Comparison of ENCODE assay signal across 8 cellular contexts in the genomic region with DNA sequence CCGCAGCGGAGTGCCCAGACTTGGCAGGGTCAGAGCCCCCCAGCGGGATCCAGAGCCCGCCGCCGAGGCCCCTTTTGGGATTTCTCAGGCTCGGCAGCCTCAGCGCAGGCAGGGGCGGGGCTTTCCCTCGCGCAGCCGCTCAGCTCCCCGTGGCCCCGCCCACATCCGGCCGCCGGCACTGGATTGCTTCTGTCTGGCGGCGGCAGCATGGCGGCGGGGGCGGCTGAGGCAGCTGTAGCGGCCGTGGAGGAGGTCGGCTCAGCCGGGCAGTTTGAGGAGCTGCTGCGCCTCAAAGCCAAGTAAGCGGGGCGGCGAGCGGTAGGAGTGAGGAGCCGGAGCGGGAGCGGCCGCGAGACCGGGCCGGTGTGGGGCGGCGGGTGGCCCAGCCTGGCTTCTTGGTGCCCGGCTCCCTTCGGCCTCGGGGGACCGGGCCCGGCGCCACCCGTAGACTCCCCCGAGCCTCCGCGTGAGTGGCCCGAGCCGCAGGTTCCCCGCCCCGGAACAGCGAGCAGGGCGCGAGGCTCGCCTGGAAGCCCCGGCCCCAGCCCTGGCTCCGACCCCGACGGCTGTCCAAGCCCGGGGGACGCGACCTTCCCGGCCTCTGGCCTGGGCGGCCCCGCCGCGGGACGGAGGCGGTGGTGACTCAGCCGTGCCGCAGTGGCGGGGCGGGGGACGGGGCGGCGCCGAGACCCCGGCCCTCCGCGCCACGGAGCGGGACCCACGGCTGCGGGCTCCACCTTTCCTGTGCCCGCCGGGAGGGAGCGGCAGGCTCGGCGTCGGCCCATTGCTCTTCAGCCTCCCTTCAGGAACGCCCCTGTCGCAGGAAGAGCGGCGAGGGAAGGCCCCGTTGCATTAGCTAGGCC. TPM values are rescaled to one million over a fixed set of nuclear protein-coding genes. Genes with fewer than 3 reads are reported as not detected.
DNase-seq lines count a peak whose midpoint lies in the region; ATAC-seq and TF ChIP-seq lines count a peak whose summit lies in the region.

A gene (plus strand): TSS at position 178 of the 863 bp plus-strand sequence. CDS start 30 bp downstream, at position 208.

- TF ChIP-seq EP300 in gastroesophageal sphincter (IDR thresholded peaks at IDR 0.05), result no peak

- peaks cover 23% of the 10 kb centered on the region for H3K27me3 Mint-ChIP-seq in activated naive CD4-positive, alpha-beta T cell treated with anti-CD3 and anti-CD28 coated beads, Interleukin-2, amount 10 ng/mL, durations not matched to agents 7 days and 5 days

- in situ Hi-C loops in GM23248 (cut with MboI) (no loop called here), SK-MEL-5 (cut with HindIII; ENCODE audit: low pct_unique_long_range_greater_than_20kb, low sequenced_read_pairs) (no loop called here)

- H4K20me1 ChIP-seq in GM23248 (ENCODE audit: insufficient read depth), result peaks cover 7% of the 10 kb centered on the region; the same call in 1 of the 2 replicates

- H3F3A ChIP-seq in GM23248 (ENCODE audit: insufficient read depth), result no peaks in the 10 kb centered on the region

- peak within 1 kb of the TSS; percentile 95 for H3K9ac ChIP-seq in GM23248

- peak within 1 kb of the TSS; percentile 74 for H3K27ac ChIP-seq in GM23248
- H3K27ac ChIP-seq in gastroesophageal sphincter, result peak within 1 kb of the TSS; percentile 60 to 91 (median 86)

- peak within 1 kb of the TSS; percentile 90 for H3K4me2 ChIP-seq in GM23248 (ENCODE audit: unreplicated experiment)

- H3K36me3 Mint-ChIP-seq in activated naive CD4-positive, alpha-beta T cell treated with anti-CD3 and anti-CD28 coated beads, Interleukin-2, amount 10 ng/mL, durations not matched to agents 7 days and 5 days, result peaks cover 13% of the 10 kb centered on the region

- no peaks in the 10 kb centered on the region for H3K9me2 ChIP-seq in GM23248 (ENCODE audit: insufficient read depth)

- 1 to 2% methylated on average over 48 to 73 of the region's 98 CpGs for WGBS in GM23248 (ENCODE audit: low coverage in 1 of 2, low lambda C conversion rate in 2 of 2, missing lambda C conversion rate in 2 of 2), 2 experiments
- WGBS in gastroesophageal sphincter (ENCODE audit: low coverage in 1 of 2), 2 donors, result no CpG with 5 or more reads among the region's 98 CpGs

- H3K27me3 ChIP-seq in GM23248 (replicated peaks; ENCODE audit: insufficient read depth) (no peaks in the 10 kb centered on the region), gastroesophageal sphincter (peaks cover 7% of the 10 kb centered on the region)

- peaks cover 51% of the 10 kb centered on the region for H3K4me1 Mint-ChIP-seq in activated naive CD4-positive, alpha-beta T cell treated with anti-CD3 and anti-CD28 coated beads, Interleukin-2, amount 10 ng/mL, durations not matched to agents 7 days and 5 days

- H3K4me3 ChIP-seq in GM23248 (peak within 1 kb of the TSS; percentile 87), LNCaP clone FGC (ENCODE audit: low read depth, low read length) (peak within 1 kb of the TSS; percentile 71), gastroesophageal sphincter (peak within 1 kb of the TSS; percentile 94 to 100)

- peak within 1 kb of the TSS; percentile 95 for H3K27ac Mint-ChIP-seq in activated naive CD4-positive, alpha-beta T cell treated with anti-CD3 and anti-CD28 coated beads, Interleukin-2, amount 10 ng/mL, durations not matched to agents 7 days and 5 days

- H3K4me1 ChIP-seq in GM23248 (ENCODE audit: insufficient read depth) (peaks cover 24% of the 10 kb centered on the region), gastroesophageal sphincter (peaks cover 0 to 55% (median 16%) of the 10 kb centered on the region in 3 donors)

- no peaks in the 10 kb centered on the region for H3K9me3 ChIP-seq in GM23248 (ENCODE audit: low read depth)
- H3K9me3 ChIP-seq in gastroesophageal sphincter, result no peaks in the 10 kb centered on the region

- H2AFZ ChIP-seq in GM23248, result peak within 1 kb of the TSS; percentile 93

- H3K9me3 Mint-ChIP-seq in activated naive CD4-positive, alpha-beta T cell treated with anti-CD3 and anti-CD28 coated beads, Interleukin-2, amount 10 ng/mL, durations not matched to agents 7 days and 5 days, result no peaks in the 10 kb centered on the region

- peaks cover 51% of the 10 kb centered on the region for H3K79me2 ChIP-seq in GM23248 (ENCODE audit: insufficient read depth)

- TF ChIP-seq CTCF in LNCaP clone FGC (IDR thresholded peaks at IDR 0.05; ENCODE audit: control insufficient read depth, extremely low read depth, insufficient read depth) (no peak), gastroesophageal sphincter (IDR thresholded peaks at IDR 0.05) (peak in 1 of 4 experiments; percentile 23)

- H3K4me3 Mint-ChIP-seq in activated naive CD4-positive, alpha-beta T cell treated with anti-CD3 and anti-CD28 coated beads, Interleukin-2, amount 10 ng/mL, durations not matched to agents 7 days and 5 days, result peak within 1 kb of the TSS; percentile 93

- CTCF ChIA-PET in activated naive CD4-positive, alpha-beta T cell treated with anti-CD3 and anti-CD28 coated beads, Interleukin-2, amount 10 ng/mL, durations not matched to agents 7 days and 5 days (lab: Charles Lee), result interaction anchor here (1.3 to 5.7 kb wide), 3 partner anchors 8 to 43 kb away, joined by 3 to 34 read pairs (median 8); a partner anchor contains a TSS

- H3K36me3 ChIP-seq in GM23248 (ENCODE audit: low read depth), result peaks cover 5% of the 10 kb centered on the region; the same call in 1 of the 2 replicates
- H3K36me3 ChIP-seq in gastroesophageal sphincter, result peaks cover 0 to 8% of the 10 kb centered on the region in 2 donors

- TF ChIP-seq POLR2A in gastroesophageal sphincter (IDR thresholded peaks at IDR 0.05), result peak; percentile 39 to 49

- DNase-seq in ELR (ENCODE audit: low read depth) (peak; percentile 87), GM23248 (peak; percentile 96), LNCaP clone FGC (ENCODE audit: low read depth) (peak; percentile 15), SK-MEL-5 (ENCODE audit: low read depth, low spot score) (peak; percentile 68), nucleus accumbens (lab: John Stamatoyannopoulos, UW) (peak in 54 of 56 donors; percentile 36 to 89 (median 74)), superior temporal gyrus (ENCODE audit: extremely low spot score) (peak; percentile 86)
- DNase-seq in activated naive CD4-positive, alpha-beta T cell treated with anti-CD3 and anti-CD28 coated beads, Interleukin-2, amount 10 ng/mL, durations not matched to agents 7 days and 5 days, result peak; percentile 90

- ATAC-seq in gastroesophageal sphincter, result peak; percentile 97

RNA-seq across cellular contexts. Expression of the gene that starts here (rescaled TPM):
- 80.4 and 90.9 TPM in 2 replicates for total RNA-seq in GM23248 (2014; rRNA removed; shearing (Covaris generic))
- polyA plus RNA-seq in GM23248 (2016; fragmentation: Nextera tagmentation; extraction: Ambion mirVana), result 133 and 149 TPM in 2 replicates
- total RNA-seq in SK-MEL-5 (2014; rRNA removed; shearing (Covaris generic)), result 127 and 129 TPM in 2 replicates
- 85.4 and 88.3 TPM in 2 replicates for polyA plus RNA-seq in SK-MEL-5 (2015; cell fraction: cytosol; rRNA removed)
- 26.2 and 28.4 TPM in 2 replicates for polyA plus RNA-seq in SK-MEL-5 (2015; cell fraction: nucleus; rRNA removed)
- total RNA-seq in gastroesophageal sphincter, result 100 to 1,000 TPM in 1 of 4 donors, 10 to 100 TPM in 3; 42.3 to 103 (median 48.6) TPM

Comparison
In these comparisons a context has a peak if more than half of its experiments do, and no peak if none do; other contexts are left out.
1. Peak in every context shown above with its lines: DNase-seq, ATAC-seq, H3K4me3 ChIP-seq and H3K27ac ChIP-seq.
2. DNase-seq: peak in every context shown above with its lines; median percentile 96 in GM23248; 90 in activated naive CD4-positive, alpha-beta T cell treated with anti-CD3 and anti-CD28 coated beads, Interleukin-2, amount 10 ng/mL, durations not matched to agents 7 days and 5 days; 87 in ELR; 86 in superior temporal gyrus; 74 in nucleus accumbens; 68 in SK-MEL-5; 15 in LNCaP clone FGC.